ENCODE assay signal across 8 cellular contexts in genomic region chr1:38990746-38991637, GRCh38. TPM values are rescaled to one million over a fixed set of nuclear protein-coding genes. Genes with fewer than 3 reads are reported as not detected.
DNase-seq lines count a peak whose midpoint lies in the region; TF ChIP-seq lines count a peak whose summit lies in the region.

Gene AKIRIN1, plus strand, starts transcription at chr1:38991276. Its CDS starts 105 bp downstream, at chr1:38991381.

- TF ChIP-seq CTCF in GM20000 (IDR thresholded peaks at IDR 0.05; ENCODE audit: extremely low read depth, missing control alignments), result no peak

- POLR2A ChIA-PET in activated CD8-positive, alpha-beta memory T cell treated with anti-CD3 and anti-CD28 coated beads for 36 hours (lab: Charles Lee), result interaction anchor here (0.6 to 1.0 kb wide), 3 partner anchors 11 to 119 kb away, joined by 4 to 6 read pairs (median 5); no protein-coding TSS in a partner anchor

- CTCF ChIA-PET in activated CD8-positive, alpha-beta memory T cell treated with anti-CD3 and anti-CD28 coated beads for 36 hours (lab: Charles Lee), result no interaction called here

- DNase-seq in CMK (ENCODE audit: low read depth) (peak; percentile 95), GM20000 (ENCODE audit: low spot score) (peak; percentile 99), HS-5 (ENCODE audit: low read depth) (peak; percentile 64), NK-92 (lab: John Stamatoyannopoulos, UW; ENCODE audit: unreplicated experiment) (peak; percentile 40), lung microvascular endothelial cell (ENCODE audit: low read depth in 2 of 2) (peak; percentile 98 to 99)
- DNase-seq in effector CD8-positive, alpha-beta T cell (lab: John Stamatoyannopoulos, UW), result peak; percentile 87
- peak; percentile 91 to 96 (median 92) for DNase-seq in stimulated activated CD4-positive, alpha-beta T cell treated with anti-CD3 and anti-CD28 coated beads, TNF-alpha, amount 100 ng/mL, for 4 hours (ENCODE audit: low read depth in 3 of 3)

RNA-seq across cellular contexts. Expression of gene AKIRIN1, which starts in this region (rescaled TPM):
- total RNA-seq in activated CD8-positive, alpha-beta memory T cell treated with anti-CD3 and anti-CD28 coated beads for 36 hours, result 10 to 100 TPM; 66.7 to 72.3 TPM
- total RNA-seq in lung microvascular endothelial cell, result 35.3 and 40.1 TPM in 2 replicates

Comparison
In these comparisons a context has a peak if more than half of its experiments do, and no peak if none do; other contexts are left out.
1. Peak in every context shown above with its lines: DNase-seq.
2. DNase-seq: peak in every context shown above with its lines; median percentile 99 in GM20000; 98 in lung microvascular endothelial cell; 95 in CMK; 92 in stimulated activated CD4-positive, alpha-beta T cell treated with anti-CD3 and anti-CD28 coated beads, TNF-alpha, amount 100 ng/mL, for 4 hours; 87 in effector CD8-positive, alpha-beta T cell; 64 in HS-5; 40 in NK-92.